8 cellular contexts compared by ENCODE assay signal in the genomic region with DNA sequence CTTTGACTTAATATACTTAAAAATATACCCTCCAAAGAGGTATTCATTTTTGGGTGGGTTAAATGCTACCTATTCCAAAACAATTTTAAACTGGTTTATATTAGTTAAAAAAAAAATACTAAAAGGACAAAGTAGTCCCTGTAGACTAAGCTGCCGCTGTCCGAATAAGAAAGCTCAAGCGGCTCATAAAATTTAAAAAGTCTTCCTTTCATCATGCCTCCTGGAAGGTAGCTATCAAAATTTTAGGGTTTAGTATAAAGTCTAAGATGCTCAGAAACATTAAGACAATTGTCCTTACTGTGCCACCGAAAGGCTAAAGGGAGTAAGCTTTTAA. TPM values are rescaled to one million over a fixed set of nuclear protein-coding genes. Genes with fewer than 3 reads are reported as not detected.
DNase-seq lines count a peak whose midpoint lies in the region; ATAC-seq and TF ChIP-seq lines count a peak whose summit lies in the region.

No MANE protein-coding gene starts in this region.

- H3K27ac Mint-ChIP-seq in activated CD4-positive, alpha-beta T cell treated with anti-CD3 and anti-CD28 coated beads for 36 hours, result peak overlapping the region; percentile 93
- H3K27ac Mint-ChIP-seq in activated T-helper 1 cell treated with anti-CD3 and anti-CD28 coated beads, Interleukin-12 subunit alpha, Interleukin-12 subunit beta, Interleukin-2, Interleukin-4 antibody, amounts not matched to agents 30 ng/mL and 10 ng/mL and 1 ng/mL, durations not matched to agents 14 hours and 24 hours and 36 hours, result peak overlapping the region; percentile 85
- peak overlapping the region; percentile 88 to 98 (median 96) for H3K27ac Mint-ChIP-seq in immature natural killer cell

- H3K4me1 Mint-ChIP-seq in activated CD4-positive, alpha-beta T cell treated with anti-CD3 and anti-CD28 coated beads for 36 hours, result peaks cover 39% of the 10 kb centered on the region
- H3K4me1 Mint-ChIP-seq in activated T-helper 1 cell treated with anti-CD3 and anti-CD28 coated beads, Interleukin-12 subunit alpha, Interleukin-12 subunit beta, Interleukin-2, Interleukin-4 antibody, amounts not matched to agents 30 ng/mL and 10 ng/mL and 1 ng/mL, durations not matched to agents 14 hours and 24 hours and 36 hours (ENCODE audit: low read depth), result peaks cover 37% of the 10 kb centered on the region
- H3K4me1 Mint-ChIP-seq in immature natural killer cell, result peaks cover 33 to 59% of the 10 kb centered on the region in 2 donors

- intact Hi-C loops in activated CD4-positive, alpha-beta T cell treated with anti-CD3 and anti-CD28 coated beads for 36 hours (cut with DNase I, micrococcal nuclease), result loop anchor here (2.0 to 10.0 kb wide), 7 partner anchors 206 to 1433 kb away; partner anchors contain the start of genes AMMECR1L (in 1 of the 2), ERCC3 (in 1 of the 2), GYPC (in 1 of the 2) and HS6ST1 (in 1 of the 2)
- intact Hi-C loops in activated T-helper 1 cell treated with anti-CD3 and anti-CD28 coated beads, Interleukin-12 subunit alpha, Interleukin-12 subunit beta, Interleukin-2, Interleukin-4 antibody, amounts not matched to agents 30 ng/mL and 10 ng/mL and 1 ng/mL, durations not matched to agents 14 hours and 24 hours and 36 hours (cut with micrococcal nuclease), result loop anchor here (5.0 kb wide), 1 partner anchor 1433 kb away; the partner anchor contains the start of gene GYPC

- H3K9me3 ChIP-seq in thoracic aorta, result no peaks in the 10 kb centered on the region

- POLR2A ChIA-PET in activated CD4-positive, alpha-beta T cell treated with anti-CD3 and anti-CD28 coated beads for 36 hours (lab: Charles Lee), result interaction anchor here (0.6 to 1.4 kb wide), 2 partner anchors 10 to 192 kb away, joined by 3 to 10 read pairs; no protein-coding TSS in a partner anchor

- H3K27ac ChIP-seq in thoracic aorta, result peak overlapping the region; percentile 86 to 91

- peaks cover 6 to 8% of the 10 kb centered on the region in 2 donors for H3K4me1 ChIP-seq in thoracic aorta (ENCODE audit: control insufficient read depth in 1 of 2, low read depth in 2 of 2)

- no peaks in the 10 kb centered on the region for H3K27me3 Mint-ChIP-seq in activated CD4-positive, alpha-beta T cell treated with anti-CD3 and anti-CD28 coated beads for 36 hours
- H3K27me3 Mint-ChIP-seq in activated T-helper 1 cell treated with anti-CD3 and anti-CD28 coated beads, Interleukin-12 subunit alpha, Interleukin-12 subunit beta, Interleukin-2, Interleukin-4 antibody, amounts not matched to agents 30 ng/mL and 10 ng/mL and 1 ng/mL, durations not matched to agents 14 hours and 24 hours and 36 hours (ENCODE audit: insufficient read depth), result peaks cover 7% of the 10 kb centered on the region
- H3K27me3 Mint-ChIP-seq in immature natural killer cell (ENCODE audit: low read depth in 3 of 3), result peaks cover 3 to 7% (median 4%) of the 10 kb centered on the region in 3 donors

- H3K36me3 Mint-ChIP-seq in activated CD4-positive, alpha-beta T cell treated with anti-CD3 and anti-CD28 coated beads for 36 hours (ENCODE audit: low read depth), result peaks cover 11% of the 10 kb centered on the region
- H3K36me3 Mint-ChIP-seq in activated T-helper 1 cell treated with anti-CD3 and anti-CD28 coated beads, Interleukin-12 subunit alpha, Interleukin-12 subunit beta, Interleukin-2, Interleukin-4 antibody, amounts not matched to agents 30 ng/mL and 10 ng/mL and 1 ng/mL, durations not matched to agents 14 hours and 24 hours and 36 hours (ENCODE audit: low read depth), result peaks cover 12% of the 10 kb centered on the region
- no peaks in the 10 kb centered on the region for H3K36me3 Mint-ChIP-seq in immature natural killer cell

- H3K27me3 ChIP-seq in thoracic aorta (replicated peaks; ENCODE audit: insufficient read depth), result no peaks in the 10 kb centered on the region

- H3K4me3 ChIP-seq in thoracic aorta, result peak overlapping the region; percentile 90

- CTCF ChIA-PET in activated CD4-positive, alpha-beta T cell treated with anti-CD3 and anti-CD28 coated beads for 36 hours (lab: Charles Lee), result interaction anchor here (0.8 to 1.4 kb wide), 3 partner anchors 10 to 62 kb away, joined by 3 to 4 read pairs (median 3); partner anchors contain the start of gene SAP130

- no peak for DNase-seq in activated CD4-positive, alpha-beta T cell treated with anti-CD3 and anti-CD28 coated beads for 36 hours
- no peak for DNase-seq in activated CD4-positive, alpha-beta T cell treated with anti-CD3 and anti-CD28 coated beads, Interleukin-2, amount 50 U/mL, for 48 hours
- no peak for DNase-seq in activated T-helper 1 cell treated with anti-CD3 and anti-CD28 coated beads, Interleukin-12 subunit alpha, Interleukin-12 subunit beta, Interleukin-2, Interleukin-4 antibody, amounts not matched to agents 30 ng/mL and 10 ng/mL and 1 ng/mL, durations not matched to agents 14 hours and 24 hours and 36 hours (ENCODE audit: low spot score)
- DNase-seq in immature natural killer cell, result no peak
- DNase-seq in thoracic aorta (ENCODE audit: low spot score), result no peak
- DNase-seq in superior temporal gyrus (ENCODE audit: extremely low spot score), result no peak
- DNase-seq in NCI-H446 treated with DMSO at 0.1 percent for 48 hours (lab: John Stamatoyannopoulos, UW), result no peak

- no peaks in the 10 kb centered on the region for H3K36me3 ChIP-seq in thoracic aorta

- peak overlapping the region; percentile 90 for H3K4me3 Mint-ChIP-seq in activated CD4-positive, alpha-beta T cell treated with anti-CD3 and anti-CD28 coated beads for 36 hours
- H3K4me3 Mint-ChIP-seq in activated T-helper 1 cell treated with anti-CD3 and anti-CD28 coated beads, Interleukin-12 subunit alpha, Interleukin-12 subunit beta, Interleukin-2, Interleukin-4 antibody, amounts not matched to agents 30 ng/mL and 10 ng/mL and 1 ng/mL, durations not matched to agents 14 hours and 24 hours and 36 hours, result peak overlapping the region; percentile 87
- H3K4me3 Mint-ChIP-seq in immature natural killer cell, result peak overlapping the region; percentile 88 to 94 (median 91)

- H3K9me3 Mint-ChIP-seq in activated CD4-positive, alpha-beta T cell treated with anti-CD3 and anti-CD28 coated beads for 36 hours (ENCODE audit: low read depth), result no peaks in the 10 kb centered on the region
- no peaks in the 10 kb centered on the region for H3K9me3 Mint-ChIP-seq in activated T-helper 1 cell treated with anti-CD3 and anti-CD28 coated beads, Interleukin-12 subunit alpha, Interleukin-12 subunit beta, Interleukin-2, Interleukin-4 antibody, amounts not matched to agents 30 ng/mL and 10 ng/mL and 1 ng/mL, durations not matched to agents 14 hours and 24 hours and 36 hours
- no peaks in the 10 kb centered on the region for H3K9me3 Mint-ChIP-seq in immature natural killer cell

- no peak for TF ChIP-seq CTCF in thoracic aorta (IDR thresholded peaks at IDR 0.05)

- ATAC-seq in activated CD4-positive, alpha-beta T cell treated with anti-CD3 and anti-CD28 coated beads for 36 hours, result peak; percentile 3
- no peak for ATAC-seq in thoracic aorta (ENCODE audit: insufficient number of reproducible peaks, low FRiP score, low read depth)
- no peak for ATAC-seq in HG03520 (IDR thresholded peaks at IDR 0.05; ENCODE audit: unreplicated experiment)

RNA-seq across cellular contexts. Expression of gene UGGT1, which starts 0.5 kb away (rescaled TPM):
- total RNA-seq in activated CD4-positive, alpha-beta T cell treated with anti-CD3 and anti-CD28 coated beads for 36 hours, result 10 to 100 TPM; 50.0 to 67.2 TPM
- 65.2 and 70.7 TPM in 2 replicates for total RNA-seq in activated T-helper 1 cell treated with anti-CD3 and anti-CD28 coated beads, Interleukin-12 subunit alpha, Interleukin-12 subunit beta, Interleukin-2, Interleukin-4 antibody, amounts not matched to agents 30 ng/mL and 10 ng/mL and 1 ng/mL, durations not matched to agents 14 hours and 24 hours and 36 hours
- polyA plus RNA-seq in immature natural killer cell, result 10 to 100 TPM; 10.9 to 32.4 (median 11.2) TPM
- 10 to 100 TPM; 71.3 to 86.2 TPM for total RNA-seq in thoracic aorta
